In the genomic region with DNA sequence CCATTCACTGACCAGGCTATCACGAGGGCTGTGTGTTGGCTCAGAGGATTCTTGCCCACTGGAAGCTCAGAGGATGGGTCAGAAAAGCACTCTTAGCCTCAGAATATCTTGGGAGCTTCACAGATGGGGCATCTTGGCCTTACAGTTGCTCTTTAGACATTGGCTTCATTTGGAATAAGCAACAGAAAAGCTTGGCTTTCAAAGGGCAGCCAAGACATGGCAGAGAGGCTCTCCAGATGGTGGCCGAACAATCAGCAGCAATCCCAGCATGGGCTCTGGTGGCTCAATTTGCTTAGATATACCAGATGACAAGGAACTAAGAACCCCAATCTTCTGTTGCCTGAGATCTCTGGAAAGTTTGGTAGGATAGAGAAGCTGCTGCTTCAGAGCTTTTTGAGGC, we compare ENCODE assay signal across 34 cellular contexts.
"Had no signal": no experiment of that assay in that cellular context is flagged by ENCODE, and none has a peak within 500 bp of the region (broad histone marks: within the 10 kb centered on the region; RNA-seq: fewer than 3 reads in every experiment).

No MANE protein-coding gene starts in this region.

- H3K9me3 ChIP-seq: adrenal gland, body of pancreas, breast epithelium, colonic mucosa had no signal

- H3K36me3 ChIP-seq: adrenal gland, brain microvascular endothelial cell, breast epithelium, colonic mucosa had no signal

- H3K27me3 ChIP-seq: adrenal gland, body of pancreas, brain microvascular endothelial cell, breast epithelium, colonic mucosa had no signal

- ATAC-seq: activated CD4-positive, alpha-beta T cell treated with anti-CD3 and anti-CD28 coated beads for 36 hours; activated CD4-positive, CD25-positive, alpha-beta regulatory T cell treated with anti-CD3 and anti-CD28 coated beads, Interleukin-2, amount 50 U/mL, for 24 hours; activated CD8-positive, alpha-beta memory T cell treated with anti-CD3 and anti-CD28 coated beads, Interleukin-2, amount 10 ng/mL, durations not matched to agents 7 days and 5 days; activated CD8-positive, alpha-beta T cell treated with anti-CD3 and anti-CD28 coated beads, Interleukin-2, amount 10 ng/mL, durations not matched to agents 7 days and 5 days; activated naive CD4-positive, alpha-beta T cell treated with anti-CD3 and anti-CD28 coated beads, Interleukin-2, amount 50 U/mL, for 72 hours; body of pancreas; WTC11 had no signal

- DNase-seq: activated CD4-positive, alpha-beta memory T cell treated with anti-CD3 and anti-CD28 coated beads, Interleukin-2, amount 10 ng/mL, durations not matched to agents 7 days and 5 days; activated CD4-positive, alpha-beta T cell treated with anti-CD3 and anti-CD28 coated beads for 1 hour; activated CD4-positive, alpha-beta T cell treated with anti-CD3 and anti-CD28 coated beads for 36 hours; activated CD4-positive, alpha-beta T cell treated with anti-CD3 and anti-CD28 coated beads for 48 hours; activated CD4-positive, alpha-beta T cell treated with anti-CD3 and anti-CD28 coated beads, Interleukin-2, amount 10 ng/mL, durations not matched to agents 7 days and 5 days; activated CD4-positive, alpha-beta T cell treated with anti-CD3 and anti-CD28 coated beads, Interleukin-2, amount 50 U/mL, for 48 hours; activated CD4-positive, CD25-positive, alpha-beta regulatory T cell; activated CD8-positive, alpha-beta memory T cell treated with anti-CD3 and anti-CD28 coated beads for 24 hours; activated CD8-positive, alpha-beta memory T cell treated with anti-CD3 and anti-CD28 coated beads, Interleukin-2, amount 10 ng/mL, durations not matched to agents 7 days and 5 days; activated CD8-positive, alpha-beta memory T cell treated with anti-CD3 and anti-CD28 coated beads, Interleukin-2, amount 50 U/mL, for 48 hours; activated CD8-positive, alpha-beta T cell treated with anti-CD3 and anti-CD28 coated beads, Interleukin-2, amount 10 ng/mL, durations not matched to agents 7 days and 5 days; activated effector memory CD4-positive, alpha-beta T cell treated with anti-CD3 and anti-CD28 coated beads, Interleukin-2, amount 50 U/mL, for 16 hours; activated gamma-delta T cell treated with Interleukin-2 at 50 U/mL for 16 hours; activated naive CD4-positive, alpha-beta T cell; activated naive CD4-positive, alpha-beta T cell treated with anti-CD3 and anti-CD28 coated beads for 36 hours; activated naive CD4-positive, alpha-beta T cell treated with anti-CD3 and anti-CD28 coated beads, Interleukin-2, amount 50 U/mL, for 16 hours; activated naive CD8-positive, alpha-beta T cell treated with anti-CD3 and anti-CD28 coated beads for 36 hours; activated T-cell treated with anti-CD3 and anti-CD28 coated beads, Interleukin-2, amount 50 U/mL, for 24 hours; activated T-cell treated with anti-CD3 and anti-CD28 coated beads, Interleukin-2, amount 50 U/mL, for 48 hours; adrenal gland; amniotic stem cell; aorta; body of pancreas; brain microvascular endothelial cell; central memory CD4-positive, alpha-beta T cell; colonic mucosa; T-helper 1 cell; T-helper 2 cell; T-helper 9 cell had no signal

- H3K4me3 ChIP-seq: adrenal gland, body of pancreas, breast epithelium, colonic mucosa had no signal

- H3K27ac ChIP-seq: adrenal gland, body of pancreas, brain microvascular endothelial cell, breast epithelium, colonic mucosa, VCaP had no signal
